Comparison of ENCODE assay signal across 18 cellular contexts in genomic region chr5:65981548-65981947, GRCh38. TPM values are rescaled to one million over a fixed set of nuclear protein-coding genes. Genes with fewer than 3 reads are reported as not detected.
DNase-seq lines count a peak whose midpoint lies in the region; ATAC-seq, FAIRE-seq and TF ChIP-seq lines count a peak whose summit lies in the region.
"Had no signal": no experiment of that assay in that cellular context is flagged by ENCODE, and none has a peak within 500 bp of the region (broad histone marks: within the 10 kb centered on the region; RNA-seq: fewer than 3 reads in every experiment).

No MANE protein-coding gene starts in this region.

- H3K27me3 ChIP-seq in HepG2 (ENCODE audit: control insufficient read depth in 1 of 2, insufficient read depth in 2 of 2, low read length in 2 of 2): no peaks in the 10 kb centered on the region
- no peaks in the 10 kb centered on the region for H3K27me3 ChIP-seq in right lobe of liver
- H3K27me3 ChIP-seq in gastrocnemius medialis: no peaks in the 10 kb centered on the region
- H3K27me3 ChIP-seq: pancreas, sigmoid colon, SJSA1, tibial artery had no signal

- in situ Hi-C loops in HepG2 (cut with HindIII; ENCODE audit: extremely low pct_ligation_motif_present, low pct_unique_long_range_greater_than_20kb): no loop called here
- in situ Hi-C loops in gastrocnemius medialis (cut with MboI; ENCODE audit: low sequenced_read_pairs in 4 of 4): no loop called here

- ATAC-seq in HepG2 (no peak; the same call in 2 of the 3 replicates), right lobe of liver (no peak), T-helper 17 cell (no peak), gastrocnemius medialis (no peak)
- ATAC-seq: pancreas had no signal

- no peak for FAIRE-seq in HepG2 (lab: Jason Lieb, UNC)
- FAIRE-seq: islet of Langerhans, pancreas had no signal

- peaks cover 67% of the 10 kb centered on the region for H3K79me2 ChIP-seq in HepG2 (ENCODE audit: insufficient read depth, low read length)

- CTCF ChIA-PET in HepG2 (lab: Yijun Ruan, JAX; ENCODE audit: low intra/inter-chr PET ratio, low total read pairs): no interaction called here

- no peak overlapping the region for H3K9ac ChIP-seq in HepG2 (ENCODE audit: insufficient read depth, low read depth, low read length)

- BruUV-seq in HepG2 (replicated peaks; lab: Mats Ljungman, UMichigan): no TSS peak

- no peaks in the 10 kb centered on the region for H3K9me3 Mint-ChIP-seq in endothelial cell (ENCODE audit: unreplicated experiment)

- POLR2A ChIA-PET in HepG2 (lab: Yijun Ruan, JAX): no interaction called here

- H3K4me1 Mint-ChIP-seq in T-helper 17 cell: peaks cover 41% of the 10 kb centered on the region
- H3K4me1 Mint-ChIP-seq in endothelial cell (ENCODE audit: unreplicated experiment): peaks cover 12% of the 10 kb centered on the region

- DNase-seq in HepG2 (ENCODE audit: low spot score) (no peak), right lobe of liver (no peak), T-helper 17 cell (no peak), endothelial cell (ENCODE audit: low spot score) (no peak), gastrocnemius medialis (no peak), MV-4-11 (lab: John Stamatoyannopoulos, UW) (no peak), GM19238 (ENCODE audit: insufficient read length, low spot score) (no peak), SHP77 treated with DMSO at 0.1 percent for 48 hours (lab: John Stamatoyannopoulos, UW) (no peak)
- DNase-seq: activated CD4-positive, CD25-positive, alpha-beta regulatory T cell; Kasumi-1; NCI-H1092; NCI-H524 treated with DMSO at 0.1 percent for 48 hours; pancreas; sigmoid colon; stimulated activated naive CD4-positive, alpha-beta T cell; tibial artery had no signal

- intact Hi-C loops in HepG2 (cut with micrococcal nuclease; ENCODE audit: unreplicated experiment): loop anchor here (5.0 kb wide), 1 partner anchor 54 kb away; the partner anchor contains the start of gene ERBIN
- intact Hi-C loops in right lobe of liver (cut with DNase I): no loop called here
- intact Hi-C loops in gastrocnemius medialis (cut with DNase I; ENCODE audit: low total_unique reads): no loop called here

- H3K4me1 ChIP-seq in HepG2 (ENCODE audit: insufficient read depth, low read length) (peaks cover 19% of the 10 kb centered on the region), right lobe of liver (peaks cover 0 to 28% (median 9%) of the 10 kb centered on the region in 4 donors), gastrocnemius medialis (peaks cover 39 to 56% of the 10 kb centered on the region in 2 donors)

- H3K4me3 Mint-ChIP-seq in T-helper 17 cell: no peak overlapping the region
- no peak overlapping the region for H3K4me3 Mint-ChIP-seq in endothelial cell (ENCODE audit: unreplicated experiment)

- H3K36me3 Mint-ChIP-seq in T-helper 17 cell (ENCODE audit: low read depth): peaks cover 3% of the 10 kb centered on the region
- peaks cover 16% of the 10 kb centered on the region for H3K36me3 Mint-ChIP-seq in endothelial cell (ENCODE audit: low read depth, unreplicated experiment)

- H3K36me3 ChIP-seq in HepG2 (replicated peaks in 1 of 2; ENCODE audit: control insufficient read depth in 1 of 2, insufficient read depth in 2 of 2, low read length in 2 of 2): no peaks in the 10 kb centered on the region
- no peaks in the 10 kb centered on the region for H3K36me3 ChIP-seq in right lobe of liver
- no peaks in the 10 kb centered on the region for H3K36me3 ChIP-seq in gastrocnemius medialis
- H3K36me3 ChIP-seq: pancreas, sigmoid colon, tibial artery had no signal

- TF ChIP-seq EP300 in HepG2 (IDR thresholded peaks at IDR 0.05; ENCODE audit: low read depth in 2 of 2, low read length in 2 of 2): no peak
- no peak for TF ChIP-seq EP300 in HepG2 (CRISPR knock-in tag; IDR thresholded peaks at IDR 0.05; ENCODE audit: borderline replicate concordance)

- H4K20me1 ChIP-seq in HepG2 (ENCODE audit: insufficient read depth, low read length): peaks cover 10% of the 10 kb centered on the region; the same call in 1 of the 2 replicates

- H3K4me2 ChIP-seq in HepG2 (ENCODE audit: low read depth, low read length): no peak overlapping the region

- H3K27ac Mint-ChIP-seq in T-helper 17 cell (peak overlapping the region; percentile 45), endothelial cell (ENCODE audit: unreplicated experiment) (peak overlapping the region; percentile 22)

- no peaks in the 10 kb centered on the region for H3K9me3 ChIP-seq in HepG2 (ENCODE audit: low read length)
- H3K9me3 ChIP-seq in right lobe of liver: no peaks in the 10 kb centered on the region
- no peaks in the 10 kb centered on the region for H3K9me3 ChIP-seq in T-helper 17 cell (ENCODE audit: control insufficient read depth, low read length, poor library complexity, severe bottlenecking)
- no peaks in the 10 kb centered on the region for H3K9me3 ChIP-seq in gastrocnemius medialis
- H3K9me3 ChIP-seq: pancreas, sigmoid colon, SJSA1, tibial artery had no signal

- H3K4me3 ChIP-seq in HepG2 (replicated peaks in 1 of 3; ENCODE audit: insufficient read depth in 1 of 3, low read depth in 2 of 3, low read length in 3 of 3) (no peak overlapping the region), right lobe of liver (no peak overlapping the region), gastrocnemius medialis (no peak overlapping the region)
- H3K4me3 ChIP-seq: pancreas, sigmoid colon, SJSA1, tibial artery had no signal

- TF ChIP-seq CTCF in HepG2 (CRISPR knock-in tag; IDR thresholded peaks at IDR 0.05) (no peak), right lobe of liver (IDR thresholded peaks at IDR 0.05) (no peak), endothelial cell (IDR thresholded peaks at IDR 0.05; ENCODE audit: unreplicated experiment) (no peak), gastrocnemius medialis (IDR thresholded peaks at IDR 0.05 in 4 of 5, conservative IDR thresholded peaks at IDR 0.05 in 1 of 5) (no peak)

- 85% methylated on average over 1 of the region's 1 CpG for WGBS in HepG2 (ENCODE audit: low lambda C conversion rate)
- 78% methylated on average over 1 of the region's 1 CpG for WGBS in right lobe of liver (ENCODE audit: insufficient coverage, low coverage, low lambda C conversion rate, missing lambda C conversion rate)

- H3K27ac ChIP-seq in HepG2 (ENCODE audit: extremely low read length, insufficient read depth, low read length) (peak overlapping the region; percentile 8), right lobe of liver (no peak overlapping the region), gastrocnemius medialis (peak overlapping the region; percentile 15 to 67 (median 41))
- H3K27ac ChIP-seq: pancreas, sigmoid colon, SJSA1, tibial artery had no signal

- TF ChIP-seq RAD21 in HepG2 (CRISPR knock-in tag; IDR thresholded peaks at IDR 0.05): no peak

- no peak overlapping the region for H2AFZ ChIP-seq in HepG2 (ENCODE audit: low read length)

- no peaks in the 10 kb centered on the region for H3K27me3 Mint-ChIP-seq in T-helper 17 cell
- peaks cover 2% of the 10 kb centered on the region for H3K27me3 Mint-ChIP-seq in endothelial cell (ENCODE audit: unreplicated experiment)

- TF ChIP-seq POLR2A in HepG2 (IDR thresholded peaks at IDR 0.05; ENCODE audit: insufficient read depth in 1 of 2, low read depth in 2 of 2, low read length in 2 of 2) (no peak), right lobe of liver (IDR thresholded peaks at IDR 0.05) (no peak), gastrocnemius medialis (IDR thresholded peaks at IDR 0.05) (no peak)

TF ChIP-seq in HepG2, 621 proteins besides CTCF, POLR2A, EP300 and RAD21:
- TF ChIP-seq ZNF784 (CRISPR knock-in tag; IDR thresholded peaks at IDR 0.05; ENCODE audit: borderline replicate concordance) (no peak), ZSCAN20 (CRISPR knock-in tag; IDR thresholded peaks at IDR 0.05; ENCODE audit: borderline replicate concordance) (no peak)

RNA-seq across cellular contexts. Expression of gene ERBIN, which starts 55.2 kb away (rescaled TPM):
- total RNA-seq in HepG2 (2016; rRNA removed; fragmentation: Illumina TruSeq; extraction: Trizol) (41.7 and 54.8 TPM in 2 replicates), right lobe of liver (10 to 100 TPM; 31.0 to 45.3 (median 32.8) TPM), T-helper 17 cell (10 to 100 TPM; 96.2 to 98.6 TPM), endothelial cell (ENCODE audit: unreplicated experiment) (93.3 TPM), gastrocnemius medialis (10 to 100 TPM; 35.1 to 42.0 (median 38.7) TPM)
- total RNA-seq in HepG2 (2016; cell fraction: cytosol; rRNA removed; fragmentation: Illumina TruSeq; extraction: Trizol; ENCODE audit: low read depth): 16.6 and 24.6 TPM in 2 replicates
- 37.9 and 53.8 TPM in 2 replicates for total RNA-seq in HepG2 (2016; cell fraction: insoluble cytoplasmic fraction; rRNA removed; fragmentation: Illumina TruSeq; extraction: Trizol)
- total RNA-seq in HepG2 (2016; cell fraction: membrane; rRNA removed; fragmentation: Illumina TruSeq; extraction: Trizol): 23.2 and 27.1 TPM in 2 replicates
- total RNA-seq in HepG2 (2016; cell fraction: nucleus; rRNA removed; fragmentation: Illumina TruSeq; extraction: Trizol): 62.6 and 65.3 TPM in 2 replicates
- polyA plus RNA-seq in HepG2 (2011; rRNA removed): 12.5 and 14.4 TPM in 2 replicates
- 4.9 and 8.6 TPM in 2 replicates for polyA plus RNA-seq in HepG2 (2011; cell fraction: cytosol; rRNA removed)
- polyA plus RNA-seq in HepG2 (2011; cell fraction: nucleus; rRNA removed): 10.5 and 10.8 TPM in 2 replicates
- polyA plus RNA-seq in HepG2 (2012): 14.1 and 14.9 TPM in 2 replicates
- polyA plus RNA-seq in HepG2 (2016; cell fraction: cytosol; fragmentation: Illumina TruSeq; extraction: Trizol; ENCODE audit: low read depth): 0.44 and 0.64 TPM in 2 replicates
- polyA plus RNA-seq in HepG2 (2016; cell fraction: insoluble cytoplasmic fraction; fragmentation: Illumina TruSeq; extraction: Trizol; ENCODE audit: low read depth): 29.5 and 36.4 TPM in 2 replicates
- polyA plus RNA-seq in HepG2 (2016; cell fraction: membrane; fragmentation: Illumina TruSeq; extraction: Trizol; ENCODE audit: low read depth): 3.4 and 3.9 TPM in 2 replicates
- polyA plus RNA-seq in HepG2 (2016; cell fraction: nucleus; fragmentation: Illumina TruSeq; extraction: Trizol; ENCODE audit: insufficient read depth, low read depth): 40.0 and 43.6 TPM in 2 replicates
- polyA minus RNA-seq in HepG2 (2011; rRNA and poly(A)+ RNA removed; ENCODE audit: low replicate concordance): 12.0 and 26.9 TPM in 2 replicates
- polyA minus RNA-seq in HepG2 (2011; cell fraction: cytosol; rRNA and poly(A)+ RNA removed): 28.1 and 38.4 TPM in 2 replicates
- polyA minus RNA-seq in HepG2 (2011; cell fraction: nucleus; rRNA and poly(A)+ RNA removed): 140 and 160 TPM in 2 replicates

Comparison
In these comparisons a context has a peak if more than half of its experiments do, and no peak if none do; other contexts are left out.
1. H3K27ac ChIP-seq: peak in HepG2 (single experiment) and gastrocnemius medialis (4 of 4); none in right lobe of liver (0 of 3).